Comparison of ENCODE assay signal across 8 cellular contexts in genomic region chr10:101067356-101068083, GRCh38. TPM values are rescaled to one million over a fixed set of nuclear protein-coding genes. Genes with fewer than 3 reads are reported as not detected.
A peak's percentile ranks its signal among the peaks of the same experiment; 100 is the strongest.
DNase-seq lines count a peak whose midpoint lies in the region; ATAC-seq and TF ChIP-seq lines count a peak whose summit lies in the region.

No MANE protein-coding gene starts in this region.

- peak; percentile 50 for ATAC-seq in activated naive CD8-positive, alpha-beta T cell treated with anti-CD3 and anti-CD28 coated beads, Interleukin-2, amount 10 ng/mL, durations not matched to agents 7 days and 5 days (ENCODE audit: low read depth)

- CTCF ChIA-PET in AG04450 (lab: Charles Lee) = interaction anchor here (0.7 to 16.2 kb wide), 8 partner anchors 9 to 237 kb away, joined by 3 to 414 read pairs (median 8); partner anchors contain the start of genes PDZD7 and SFXN3

- no peak overlapping the region for H2BK12ac ChIP-seq in trophoblast cell (ENCODE audit: low read length)

- TF ChIP-seq CTCF in AG04450 (IDR thresholded peaks at IDR 0.05; ENCODE audit: low read depth, low read length) (peak; percentile 90), cardiac muscle cell (IDR thresholded peaks at IDR 0.05; ENCODE audit: low read depth, low read length) (peak; percentile 85), type B pancreatic cell (conservative IDR thresholded peaks at IDR 0.05) (peak; percentile 93)

- TF ChIP-seq POLR2A in GM18951 (IDR thresholded peaks at IDR 0.05; ENCODE audit: extremely low read depth, insufficient read depth, insufficient read length) = peak; percentile 37

- no peak overlapping the region for H3K27ac Mint-ChIP-seq in activated naive CD8-positive, alpha-beta T cell treated with anti-CD3 and anti-CD28 coated beads, Interleukin-2, amount 10 ng/mL, durations not matched to agents 7 days and 5 days
- H3K27ac Mint-ChIP-seq in type B pancreatic cell = peak overlapping the region; percentile 79

- H3K4me2 ChIP-seq in trophoblast cell (ENCODE audit: low read length) = peak overlapping the region; percentile 64

- H3K9me3 Mint-ChIP-seq in activated naive CD8-positive, alpha-beta T cell treated with anti-CD3 and anti-CD28 coated beads, Interleukin-2, amount 10 ng/mL, durations not matched to agents 7 days and 5 days = no peaks in the 10 kb centered on the region
- no peaks in the 10 kb centered on the region for H3K9me3 Mint-ChIP-seq in type B pancreatic cell

- peak overlapping the region; percentile 82 for H3K4me3 Mint-ChIP-seq in activated naive CD8-positive, alpha-beta T cell treated with anti-CD3 and anti-CD28 coated beads, Interleukin-2, amount 10 ng/mL, durations not matched to agents 7 days and 5 days
- H3K4me3 Mint-ChIP-seq in type B pancreatic cell = peak overlapping the region; percentile 92

- H4K8ac ChIP-seq in trophoblast cell (ENCODE audit: low read depth, low read length) = peak overlapping the region; percentile 54

- no peaks in the 10 kb centered on the region; the same call in 1 of the 2 replicates for H3K9me3 ChIP-seq in AG04450 (ENCODE audit: control insufficient read depth, insufficient read depth, low read length)
- no peaks in the 10 kb centered on the region for H3K9me3 ChIP-seq in MG63
- H3K9me3 ChIP-seq in cardiac muscle cell (ENCODE audit: low read depth) = no peaks in the 10 kb centered on the region
- H3K9me3 ChIP-seq in trophoblast cell (ENCODE audit: insufficient read depth, low read depth, low read length) = no peaks in the 10 kb centered on the region

- in situ Hi-C loops in GM18951 (cut with MboI; ENCODE audit: low sequenced_read_pairs, unreplicated experiment) = no loop called here

- H3K79me2 ChIP-seq in trophoblast cell (ENCODE audit: control insufficient read depth, insufficient read depth, low read length, poor library complexity) = no peaks in the 10 kb centered on the region

- H3K14ac ChIP-seq in trophoblast cell (ENCODE audit: low read length) = peak overlapping the region; percentile 32

- H2AFZ ChIP-seq in trophoblast cell (ENCODE audit: insufficient read depth, low read length, poor library complexity) = peak overlapping the region; percentile 86

- H3K36me3 Mint-ChIP-seq in activated naive CD8-positive, alpha-beta T cell treated with anti-CD3 and anti-CD28 coated beads, Interleukin-2, amount 10 ng/mL, durations not matched to agents 7 days and 5 days = no peaks in the 10 kb centered on the region
- H3K36me3 Mint-ChIP-seq in type B pancreatic cell = no peaks in the 10 kb centered on the region

- no peak overlapping the region for H2AK5ac ChIP-seq in trophoblast cell (ENCODE audit: low read length)

- H3K4ac ChIP-seq in trophoblast cell (ENCODE audit: low read depth, low read length) = no peak overlapping the region

- peaks cover 21% of the 10 kb centered on the region for H3K4me1 Mint-ChIP-seq in activated naive CD8-positive, alpha-beta T cell treated with anti-CD3 and anti-CD28 coated beads, Interleukin-2, amount 10 ng/mL, durations not matched to agents 7 days and 5 days
- H3K4me1 Mint-ChIP-seq in type B pancreatic cell (ENCODE audit: unreplicated experiment) = peaks cover 32% of the 10 kb centered on the region

- peak overlapping the region; percentile 6 for H3K9ac ChIP-seq in trophoblast cell (ENCODE audit: low read length)

- H3K36me3 ChIP-seq in MG63 (peaks cover 19% of the 10 kb centered on the region), cardiac muscle cell (no peaks in the 10 kb centered on the region), trophoblast cell (ENCODE audit: control insufficient read depth in 1 of 2, insufficient read depth in 2 of 2, low read length in 2 of 2) (no peaks in the 10 kb centered on the region)

- H3K18ac ChIP-seq in trophoblast cell (ENCODE audit: low read length) = no peak overlapping the region

- peaks cover 2% of the 10 kb centered on the region for H3K79me1 ChIP-seq in trophoblast cell (ENCODE audit: low read length)

- H3K27me3 ChIP-seq in AG04450 (ENCODE audit: control insufficient read depth, insufficient read depth, low read length) (peaks cover 9% of the 10 kb centered on the region), MG63 (no peaks in the 10 kb centered on the region), cardiac muscle cell (peaks cover 30% of the 10 kb centered on the region), trophoblast cell (ENCODE audit: insufficient read depth, low read length) (peaks cover 48% of the 10 kb centered on the region)

- H2BK5ac ChIP-seq in trophoblast cell (ENCODE audit: low read depth, low read length, poor library complexity) = no peak overlapping the region

- no peak overlapping the region for H3K23ac ChIP-seq in trophoblast cell (ENCODE audit: low read length)

- POLR2A ChIA-PET in AG04450 (lab: Yijun Ruan, JAX) = interaction anchor here (0.6 to 1.0 kb wide), 2 partner anchors 24 to 1184 kb away, joined by 3 read pairs; no protein-coding TSS in a partner anchor
- POLR2A ChIA-PET in activated naive CD8-positive, alpha-beta T cell treated with anti-CD3 and anti-CD28 coated beads, Interleukin-2, amount 10 ng/mL, durations not matched to agents 7 days and 5 days (lab: Charles Lee) = interaction anchor here (1.3 to 1.6 kb wide), 2 partner anchors 17 to 36 kb away, joined by 4 read pairs; partner anchors contain the start of genes PDZD7 and SFXN3

- peaks cover 58% of the 10 kb centered on the region for H3K27me3 Mint-ChIP-seq in activated naive CD8-positive, alpha-beta T cell treated with anti-CD3 and anti-CD28 coated beads, Interleukin-2, amount 10 ng/mL, durations not matched to agents 7 days and 5 days
- peaks cover 44% of the 10 kb centered on the region for H3K27me3 Mint-ChIP-seq in type B pancreatic cell

- no peak overlapping the region for H4K12ac ChIP-seq in trophoblast cell (ENCODE audit: low read depth, low read length)

- whole genome bisulfite sequencing in trophoblast cell (ENCODE audit: extremely low coverage, insufficient coverage, insufficient read length) = no CpG with 5 or more reads among the region's 43 CpGs

- H4K91ac ChIP-seq in trophoblast cell (ENCODE audit: low read depth, low read length) = no peak overlapping the region

- H3K27ac ChIP-seq in AG04450 (ENCODE audit: low read depth, low read length) = peak overlapping the region; percentile 31
- no peak overlapping the region for H3K27ac ChIP-seq in cardiac muscle cell
- no peak overlapping the region for H3K27ac ChIP-seq in trophoblast cell (ENCODE audit: low read depth, low read length)

- H3K4me1 ChIP-seq in cardiac muscle cell (ENCODE audit: low read depth) (peaks cover 23% of the 10 kb centered on the region), trophoblast cell (ENCODE audit: control insufficient read depth in 1 of 2, insufficient read depth in 2 of 2, low read length in 2 of 2) (peaks cover 19 to 22% of the 10 kb centered on the region in 2 experiments)

- no peak overlapping the region for H2BK120ac ChIP-seq in trophoblast cell (ENCODE audit: insufficient read depth, low read length, poor library complexity)

- peak; percentile 55 for DNase-seq in AG04450 (ENCODE audit: low read depth, low spot score)
- peak; percentile 72 for DNase-seq in MG63
- peak; percentile 77 for DNase-seq in SKM-1 treated with dmso at 0.1 percent for 144 hours (lab: John Stamatoyannopoulos, UW; ENCODE audit: unreplicated experiment)
- peak; percentile 74 for DNase-seq in activated naive CD8-positive, alpha-beta T cell treated with anti-CD3 and anti-CD28 coated beads, Interleukin-2, amount 10 ng/mL, durations not matched to agents 7 days and 5 days
- DNase-seq in cardiac muscle cell (ENCODE audit: low read depth in 1 of 2, low spot score in 1 of 2) = peak; percentile 83 to 87
- DNase-seq in trophoblast cell = peak; percentile 87 to 97
- peak; percentile 84 for DNase-seq in type B pancreatic cell (ENCODE audit: extremely low spot score, unreplicated experiment)

- peak overlapping the region; percentile 65 for H3K4me3 ChIP-seq in AG04450 (ENCODE audit: low read depth, low read length)
- peak overlapping the region; percentile 56 for H3K4me3 ChIP-seq in MG63
- peak overlapping the region; percentile 46 for H3K4me3 ChIP-seq in cardiac muscle cell
- H3K4me3 ChIP-seq in trophoblast cell (ENCODE audit: low read depth, low read length) = peak overlapping the region; percentile 61

RNA-seq across cellular contexts. Expression of gene KAZALD1, which starts 5.7 kb away (rescaled TPM):
- polyA plus RNA-seq in AG04450 (2011; rRNA removed) (10.8 and 14.1 TPM in 2 replicates), cardiac muscle cell (18.2 and 27.5 TPM in 2 replicates)
- polyA minus RNA-seq in AG04450 (2011; rRNA and poly(A)+ RNA removed) = 10.9 and 11.3 TPM in 2 replicates
- 27.7 and 54.4 TPM in 2 replicates for total RNA-seq in MG63 (2014; rRNA removed; shearing (Covaris generic); ENCODE audit: low replicate concordance)
- not detected for total RNA-seq in activated naive CD8-positive, alpha-beta T cell treated with anti-CD3 and anti-CD28 coated beads, Interleukin-2, amount 10 ng/mL, durations not matched to agents 7 days and 5 days
- total RNA-seq in cardiac muscle cell (50.1 and 52.9 TPM in 2 replicates), type B pancreatic cell (ENCODE audit: low replicate concordance) (6.9 and 17.1 TPM in 2 replicates)
- 1.6 and 1.7 TPM in 2 replicates for polyA plus RNA-seq in trophoblast cell (2013)

RNA-seq across cellular contexts. Expression of gene SFXN3, which starts 36.5 kb away (rescaled TPM):
- 77.8 and 87.0 TPM in 2 replicates for polyA plus RNA-seq in AG04450 (2011; rRNA removed)
- polyA minus RNA-seq in AG04450 (2011; rRNA and poly(A)+ RNA removed) = 106 and 126 TPM in 2 replicates
- total RNA-seq in MG63 (2014; rRNA removed; shearing (Covaris generic); ENCODE audit: low replicate concordance) = 27.4 and 38.5 TPM in 2 replicates
- 10 to 100 TPM; 66.1 to 68.6 TPM for total RNA-seq in activated naive CD8-positive, alpha-beta T cell treated with anti-CD3 and anti-CD28 coated beads, Interleukin-2, amount 10 ng/mL, durations not matched to agents 7 days and 5 days
- total RNA-seq in cardiac muscle cell = 32.7 and 37.8 TPM in 2 replicates
- 23.3 and 23.4 TPM in 2 replicates for polyA plus RNA-seq in cardiac muscle cell
- polyA plus RNA-seq in trophoblast cell (2013) = 20.6 and 20.8 TPM in 2 replicates
- 15.3 and 25.7 TPM in 2 replicates for total RNA-seq in type B pancreatic cell (ENCODE audit: low replicate concordance)

RNA-seq across cellular contexts. Expression of gene PDZD7, which starts 36.6 kb away (rescaled TPM):
- polyA plus RNA-seq in AG04450 (2011; rRNA removed) (0.27 and 0.60 TPM in 2 replicates), cardiac muscle cell (2.4 and 7.7 TPM in 2 replicates)
- 0.26 and 0.37 TPM in 2 replicates for polyA minus RNA-seq in AG04450 (2011; rRNA and poly(A)+ RNA removed)
- total RNA-seq in MG63 (2014; rRNA removed; shearing (Covaris generic); ENCODE audit: low replicate concordance) = 1.4 and 2.5 TPM in 2 replicates
- 1 to 10 TPM; 1.1 to 1.4 TPM for total RNA-seq in activated naive CD8-positive, alpha-beta T cell treated with anti-CD3 and anti-CD28 coated beads, Interleukin-2, amount 10 ng/mL, durations not matched to agents 7 days and 5 days
- total RNA-seq in cardiac muscle cell (1.3 and 4.5 TPM in 2 replicates), type B pancreatic cell (ENCODE audit: low replicate concordance) (1.4 and 2.0 TPM in 2 replicates)
- 0.68 and 0.79 TPM in 2 replicates for polyA plus RNA-seq in trophoblast cell (2013)
